In genomic region chr1:94962745-94963265, GRCh38 we compare ENCODE assay signal across 8 cellular contexts. TPM values are rescaled to one million over a fixed set of nuclear protein-coding genes. Genes with fewer than 3 reads are reported as not detected.
A peak's percentile ranks its signal among the peaks of the same experiment; 100 is the strongest.
DNase-seq lines count a peak whose midpoint lies in the region; ATAC-seq and TF ChIP-seq lines count a peak whose summit lies in the region.

No MANE protein-coding gene starts in this region.

- peak overlapping the region; percentile 44 for H3K27ac ChIP-seq in CD8-positive, alpha-beta T cell (ENCODE audit: low read depth, low read length)
- H3K27ac ChIP-seq in dorsolateral prefrontal cortex (peak overlapping the region in 41 of 59 donors; percentile 2 to 78 (median 40)), aorta (ENCODE audit: low read depth in 1 of 2, low read length in 2 of 2) (no peak overlapping the region)
- H3K27ac ChIP-seq in naive thymus-derived CD4-positive, alpha-beta T cell (ENCODE audit: low read depth, low read length), result peak overlapping the region; percentile 68

- H3K27me3 Mint-ChIP-seq in CD8-positive, alpha-beta T cell (ENCODE audit: low read depth), result no peaks in the 10 kb centered on the region
- H3K27me3 Mint-ChIP-seq in T-cell, result no peaks in the 10 kb centered on the region
- H3K27me3 Mint-ChIP-seq in naive thymus-derived CD4-positive, alpha-beta T cell, result no peaks in the 10 kb centered on the region

- peak; percentile 38 for ATAC-seq in CD8-positive, alpha-beta T cell
- ATAC-seq in GM19351 (IDR thresholded peaks at IDR 0.05; ENCODE audit: unreplicated experiment), result peak; percentile 96
- peak; percentile 97 for ATAC-seq in HG03378 (IDR thresholded peaks at IDR 0.05; ENCODE audit: unreplicated experiment)
- ATAC-seq in T-cell (replicated peaks in 1 of 4), result peak; percentile 65 to 90 (median 78)
- peak; percentile 73 for ATAC-seq in naive thymus-derived CD4-positive, alpha-beta T cell
- ATAC-seq in aorta (ENCODE audit: low FRiP score), result peak; percentile 55

- 46 to 51% methylated on average over 8 of the region's 8 CpGs for WGBS in aorta, 2 donors

- H3K9me3 Mint-ChIP-seq in CD8-positive, alpha-beta T cell, result no peaks in the 10 kb centered on the region
- H3K9me3 Mint-ChIP-seq in T-cell, result no peaks in the 10 kb centered on the region
- no peaks in the 10 kb centered on the region for H3K9me3 Mint-ChIP-seq in naive thymus-derived CD4-positive, alpha-beta T cell

- CTCF ChIA-PET in CD8-positive, alpha-beta T cell (lab: Charles Lee), result interaction anchor here (0.7 to 1.4 kb wide), 4 partner anchors 9 to 271 kb away, joined by 3 to 4 read pairs (median 3); partner anchors contain the start of gene RWDD3
- CTCF ChIA-PET in T-cell (lab: Charles Lee), result interaction anchor here (0.6 to 1.0 kb wide), 5 partner anchors 16 to 271 kb away, joined by 3 to 6 read pairs (median 4); partner anchors contain the start of gene RWDD3 (in 1 of the 2)
- CTCF ChIA-PET in naive thymus-derived CD4-positive, alpha-beta T cell (lab: Charles Lee), result interaction anchor here (1.3 kb wide), 1 partner anchor 108 kb away, joined by 4 read pairs; no protein-coding TSS in a partner anchor

- H3K4me3 ChIP-seq in CD8-positive, alpha-beta T cell (ENCODE audit: low read depth, low read length), result peak overlapping the region; percentile 64
- peak overlapping the region; percentile 1 to 65 (median 38) for H3K4me3 ChIP-seq in dorsolateral prefrontal cortex
- H3K4me3 ChIP-seq in naive thymus-derived CD4-positive, alpha-beta T cell (ENCODE audit: low read length), result peak overlapping the region; percentile 53
- H3K4me3 ChIP-seq in aorta (ENCODE audit: low read length in 2 of 2), result peak overlapping the region in 1 of 2 donors; percentile 73

- H3K36me3 Mint-ChIP-seq in CD8-positive, alpha-beta T cell, result peaks cover 3% of the 10 kb centered on the region
- H3K36me3 Mint-ChIP-seq in T-cell, result no peaks in the 10 kb centered on the region
- H3K36me3 Mint-ChIP-seq in naive thymus-derived CD4-positive, alpha-beta T cell, result peaks cover 0 to 3% (median 1%) of the 10 kb centered on the region in 5 donors

- DNase-seq in CD8-positive, alpha-beta T cell, result peak in 5 of 7 experiments; percentile 4 to 58 (median 15)
- DNase-seq in T-cell (peak in 21 of 34 experiments; percentile 1 to 38 (median 6)), dorsolateral prefrontal cortex (peak in 1 of 10 donors; percentile 21), aorta (no peak)
- DNase-seq in naive thymus-derived CD4-positive, alpha-beta T cell, result peak in 7 of 9 donors; percentile 21 to 41 (median 35)
- no peak for DNase-seq in effector CD4-positive, alpha-beta T cell

- peak overlapping the region; percentile 96 for H3K4me3 Mint-ChIP-seq in CD8-positive, alpha-beta T cell
- peak overlapping the region; percentile 89 to 93 (median 91) for H3K4me3 Mint-ChIP-seq in T-cell
- peak overlapping the region; percentile 82 to 99 (median 90) for H3K4me3 Mint-ChIP-seq in naive thymus-derived CD4-positive, alpha-beta T cell

- no peaks in the 10 kb centered on the region for H3K36me3 ChIP-seq in CD8-positive, alpha-beta T cell (ENCODE audit: insufficient read depth, low read length)
- no peaks in the 10 kb centered on the region for H3K36me3 ChIP-seq in naive thymus-derived CD4-positive, alpha-beta T cell (ENCODE audit: control insufficient read depth in 2 of 3, insufficient read depth in 3 of 3, low read length in 3 of 3)
- no peaks in the 10 kb centered on the region for H3K36me3 ChIP-seq in aorta (ENCODE audit: control insufficient read depth in 1 of 2, insufficient read depth in 2 of 2, low read length in 1 of 2)

- peaks cover 15% of the 10 kb centered on the region for H3K4me1 ChIP-seq in CD8-positive, alpha-beta T cell (ENCODE audit: insufficient read depth, low read length)
- peaks cover 0 to 18% of the 10 kb centered on the region in 2 donors for H3K4me1 ChIP-seq in naive thymus-derived CD4-positive, alpha-beta T cell (ENCODE audit: control insufficient read depth in 2 of 2, insufficient read depth in 2 of 2, low read length in 2 of 2)
- H3K4me1 ChIP-seq in aorta (ENCODE audit: control insufficient read depth in 1 of 2, insufficient read depth in 2 of 2, low read length in 2 of 2), result no peaks in the 10 kb centered on the region

- H3K9me3 ChIP-seq in CD8-positive, alpha-beta T cell (ENCODE audit: low read length), result no peaks in the 10 kb centered on the region
- H3K9me3 ChIP-seq in naive thymus-derived CD4-positive, alpha-beta T cell (ENCODE audit: control insufficient read depth in 2 of 3, low read length in 3 of 3), result no peaks in the 10 kb centered on the region
- H3K9me3 ChIP-seq in aorta (ENCODE audit: control insufficient read depth, low read length), result no peaks in the 10 kb centered on the region

- intact Hi-C loops in CD8-positive, alpha-beta T cell (cut with DNase I, micrococcal nuclease), result loop anchor here in 1 of 2 experiments (1.0 to 10.0 kb wide), 3 partner anchors 37 to 272 kb away; partner anchors contain the start of gene RWDD3
- intact Hi-C loops in dorsolateral prefrontal cortex (cut with DNase I) (no loop called here), aorta (cut with DNase I) (no loop called here)
- intact Hi-C loops in naive thymus-derived CD4-positive, alpha-beta T cell (cut with micrococcal nuclease), result loop anchor here (1.0 to 5.0 kb wide), 7 partner anchors 36 to 1056 kb away; partner anchors contain the start of genes ALG14 (in 2 of the 2), CNN3 (in 1 of the 2), GCLM (in 1 of the 2) and RWDD3 (in 1 of the 2)

- no peak for TF ChIP-seq CTCF in CD8-positive, alpha-beta T cell (IDR thresholded peaks at IDR 0.05)
- TF ChIP-seq CTCF in dorsolateral prefrontal cortex (IDR thresholded peaks at IDR 0.05 in 54 of 56, conservative IDR thresholded peaks at IDR 0.05 in 2 of 56; ENCODE audit: low read depth in 1 of 56, partially characterized antibody in 56 of 56), result no peak

- H3K27me3 ChIP-seq in CD8-positive, alpha-beta T cell (ENCODE audit: insufficient read depth, low read length), result no peaks in the 10 kb centered on the region
- no peaks in the 10 kb centered on the region for H3K27me3 ChIP-seq in dorsolateral prefrontal cortex
- no peaks in the 10 kb centered on the region for H3K27me3 ChIP-seq in naive thymus-derived CD4-positive, alpha-beta T cell (ENCODE audit: control insufficient read depth in 2 of 2, insufficient read depth in 2 of 2, low read length in 2 of 2)
- H3K27me3 ChIP-seq in aorta (ENCODE audit: control insufficient read depth in 1 of 2, insufficient read depth in 2 of 2, low read length in 1 of 2), result no peaks in the 10 kb centered on the region

- POLR2A ChIA-PET in CD8-positive, alpha-beta T cell (lab: Charles Lee), result interaction anchor here (0.7 to 0.9 kb wide), 2 partner anchors 271 to 1922 kb away, joined by 3 read pairs; partner anchors contain the start of gene RWDD3
- POLR2A ChIA-PET in T-cell (lab: Charles Lee), result interaction anchor here in 1 of 2 donors (0.7 kb wide), 1 partner anchor 110 kb away, joined by 3 read pairs; no protein-coding TSS in a partner anchor
- POLR2A ChIA-PET in naive thymus-derived CD4-positive, alpha-beta T cell (lab: Charles Lee), result interaction anchor here (0.6 to 0.7 kb wide), 2 partner anchors 108 to 143 kb away, joined by 3 to 7 read pairs; no protein-coding TSS in a partner anchor

- peak overlapping the region; percentile 98 for H3K27ac Mint-ChIP-seq in CD8-positive, alpha-beta T cell
- H3K27ac Mint-ChIP-seq in T-cell, result peak overlapping the region; percentile 96 to 98
- peak overlapping the region; percentile 87 to 99 (median 96) for H3K27ac Mint-ChIP-seq in naive thymus-derived CD4-positive, alpha-beta T cell

- peaks cover 19% of the 10 kb centered on the region for H3K4me1 Mint-ChIP-seq in CD8-positive, alpha-beta T cell (ENCODE audit: low read depth)
- peaks cover 10 to 15% (median 15%) of the 10 kb centered on the region in 3 donors for H3K4me1 Mint-ChIP-seq in T-cell
- H3K4me1 Mint-ChIP-seq in naive thymus-derived CD4-positive, alpha-beta T cell, result peaks cover 0 to 31% (median 15%) of the 10 kb centered on the region in 7 donors

RNA-seq across cellular contexts. Expression of gene CNN3, which starts 35.9 kb away (rescaled TPM):
- 1 to 10 TPM; 7.5 to 9.4 TPM for total RNA-seq in CD8-positive, alpha-beta T cell
- total RNA-seq in T-cell, result 1 to 10 TPM; 2.0 to 7.3 (median 5.0) TPM
- 100 to 1,000 TPM in 118 of 120 experiments, 10 to 100 TPM in 2; 91.8 to 419 (median 154) TPM for total RNA-seq in dorsolateral prefrontal cortex
- 10 to 100 TPM in 2 of 5 experiments, 1 to 10 TPM in 3; 4.4 to 14.9 (median 7.4) TPM for total RNA-seq in naive thymus-derived CD4-positive, alpha-beta T cell
- 10 to 100 TPM; 12.9 to 18.2 TPM for polyA plus RNA-seq in naive thymus-derived CD4-positive, alpha-beta T cell
- 100 to 1,000 TPM; 386 to 463 TPM for total RNA-seq in aorta
- 100 to 1,000 TPM; 138 to 203 TPM for polyA plus RNA-seq in aorta

Comparison
In these comparisons a context has a peak if more than half of its experiments do, and no peak if none do; other contexts are left out.
1. ATAC-seq: peak in every context shown above with its lines; median percentile 97 in HG03378; 96 in GM19351; 78 in T-cell; 73 in naive thymus-derived CD4-positive, alpha-beta T cell; 55 in aorta; 38 in CD8-positive, alpha-beta T cell.
2. DNase-seq: peak in CD8-positive, alpha-beta T cell (5 of 7), T-cell (21 of 34) and naive thymus-derived CD4-positive, alpha-beta T cell (7 of 9); none in aorta (0 of 2) and effector CD4-positive, alpha-beta T cell (single experiment).
3. H3K27ac ChIP-seq: peak in CD8-positive, alpha-beta T cell (single experiment), dorsolateral prefrontal cortex (41 of 59) and naive thymus-derived CD4-positive, alpha-beta T cell (single experiment); none in aorta (0 of 2).
4. RNA of gene CNN3, which starts 35.9 kb away (total RNA-seq): 386 to 463 TPM in aorta and 91.8 to 419 TPM in dorsolateral prefrontal cortex; 7.5 to 9.4 TPM in CD8-positive, alpha-beta T cell, 4.4 to 14.9 TPM in naive thymus-derived CD4-positive, alpha-beta T cell and 2.0 to 7.3 TPM in T-cell; every median in the first group is over 4 times any median in the second.
5. intact Hi-C loops: an anchor here in naive thymus-derived CD4-positive, alpha-beta T cell (1.0 to 5.0 kb wide); none called in dorsolateral prefrontal cortex and aorta.
6. Peak in every context shown above with its lines, with median percentiles within 50 percentile points of each other: H3K27ac Mint-ChIP-seq and H3K4me3 Mint-ChIP-seq.